In genomic region chr1:203926025-203926540, GRCh38 we compare ENCODE assay signal across 1 cellular context.
TF ChIP-seq lines count a peak whose summit lies in the region.

No MANE protein-coding gene starts in this region.

TF ChIP-seq in K562, 482 proteins besides CTCF, POLR2A, EP300 and RAD21 (continued from another document and continues in another):
- TF ChIP-seq BRF1 (IDR thresholded peaks at IDR 0.05; ENCODE audit: borderline replicate concordance, extremely low read depth, insufficient read length) (no peak), SMARCE1 (IDR thresholded peaks at IDR 0.05) (peak; percentile 87; the same call in 1 of the 2 replicates), HMG20A (CRISPR knock-in tag; conservative IDR thresholded peaks at IDR 0.05) (no peak), PTTG1 (tag; IDR thresholded peaks at IDR 0.05; ENCODE audit: low read depth) (no peak), MEF2A (IDR thresholded peaks at IDR 0.05; ENCODE audit: control insufficient read depth, low read depth, low read length) (no peak), CHD1 (IDR thresholded peaks at IDR 0.05; ENCODE audit: low read length) (no peak), MAFG (tag; conservative IDR thresholded peaks at IDR 0.05) (peak; percentile 27; the same call in 1 of the 2 replicates), TEAD2 (tag; IDR thresholded peaks at IDR 0.05) (no peak), ZC3H8 (IDR thresholded peaks at IDR 0.05) (no peak), HES1 (IDR thresholded peaks at IDR 0.05; ENCODE audit: low read depth) (0 out of 2 replicates have a peak, but pooled peaks have one; percentile 9), ZNF695 (CRISPR knock-in tag; IDR thresholded peaks at IDR 0.05) (no peak), PHTF2 (CRISPR knock-in tag; IDR thresholded peaks at IDR 0.05) (no peak), CCAR2 (IDR thresholded peaks at IDR 0.05; ENCODE audit: low read depth, low read length) (no peak), CREB3L1 (IDR thresholded peaks at IDR 0.05; ENCODE audit: borderline replicate concordance, low read depth) (no peak), RBM34 (IDR thresholded peaks at IDR 0.05; ENCODE audit: borderline replicate concordance, insufficient read depth, low read length) (no peak), POLR2G (IDR thresholded peaks at IDR 0.05; ENCODE audit: low read depth, low read length) (no peak), MAX (CRISPR knock-in tag; IDR thresholded peaks at IDR 0.05) (no peak), PURB (CRISPR knock-in tag; IDR thresholded peaks at IDR 0.05; ENCODE audit: low read depth) (no peak), PPARD (CRISPR knock-in tag; IDR thresholded peaks at IDR 0.05) (no peak), SIX5 (IDR thresholded peaks at IDR 0.05; ENCODE audit: borderline replicate concordance in 1 of 2, insufficient read depth in 1 of 2, low read depth in 1 of 2, low read length in 2 of 2) (no peak), FOXK2 (conservative IDR thresholded peaks at IDR 0.05 in 1 of 2, IDR thresholded peaks at IDR 0.05 in 1 of 2; ENCODE audit: low read depth in 2 of 2) (no peak), CC2D1A (IDR thresholded peaks at IDR 0.05) (no peak), ARID2 (IDR thresholded peaks at IDR 0.05) (no peak), NUFIP1 (IDR thresholded peaks at IDR 0.05; ENCODE audit: partially characterized antibody) (no peak), ZNF780A (CRISPR knock-in tag; IDR thresholded peaks at IDR 0.05) (no peak), SREBF2 (CRISPR knock-in tag; IDR thresholded peaks at IDR 0.05) (no peak), BHLHE40 (IDR thresholded peaks at IDR 0.05; ENCODE audit: low read length) (no peak), GATA2 (CRISPR knock-in tag; IDR thresholded peaks at IDR 0.05) (no peak), ZFP1 (CRISPR knock-in tag; IDR thresholded peaks at IDR 0.05) (no peak), DACH1 (IDR thresholded peaks at IDR 0.05; ENCODE audit: partially characterized antibody) (no peak), MYBL2 (IDR thresholded peaks at IDR 0.05; ENCODE audit: low read depth) (no peak), MYBL2 (CRISPR knock-in tag; IDR thresholded peaks at IDR 0.05; ENCODE audit: borderline replicate concordance) (no peak), HIVEP1 (CRISPR knock-in tag; IDR thresholded peaks at IDR 0.05) (no peak)
- TF ChIP-seq, protein P1, sequence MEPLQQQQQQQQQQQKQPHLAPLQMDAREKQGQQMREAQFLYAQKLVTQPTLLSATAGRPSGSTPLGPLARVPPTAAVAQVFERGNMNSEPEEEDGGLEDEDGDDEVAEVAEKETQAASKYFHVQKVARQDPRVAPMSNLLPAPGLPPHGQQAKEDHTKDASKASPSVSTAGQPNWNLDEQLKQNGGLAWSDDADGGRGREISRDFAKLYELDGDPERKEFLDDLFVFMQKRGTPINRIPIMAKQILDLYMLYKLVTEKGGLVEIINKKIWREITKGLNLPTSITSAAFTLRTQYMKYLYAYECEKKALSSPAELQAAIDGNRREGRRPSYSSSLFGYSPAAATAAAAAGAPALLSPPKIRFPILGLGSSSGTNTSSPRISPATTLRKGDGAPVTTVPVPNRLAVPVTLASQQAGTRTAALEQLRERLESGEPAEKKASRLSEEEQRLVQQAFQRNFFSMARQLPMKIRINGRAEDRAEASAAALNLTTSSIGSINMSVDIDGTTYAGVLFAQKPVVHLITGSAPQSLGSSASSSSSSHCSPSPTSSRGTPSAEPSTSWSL (CRISPR knock-in tag; IDR thresholded peaks at IDR 0.05; ENCODE audit: borderline replicate concordance): no peak
- TF ChIP-seq, protein P2, sequence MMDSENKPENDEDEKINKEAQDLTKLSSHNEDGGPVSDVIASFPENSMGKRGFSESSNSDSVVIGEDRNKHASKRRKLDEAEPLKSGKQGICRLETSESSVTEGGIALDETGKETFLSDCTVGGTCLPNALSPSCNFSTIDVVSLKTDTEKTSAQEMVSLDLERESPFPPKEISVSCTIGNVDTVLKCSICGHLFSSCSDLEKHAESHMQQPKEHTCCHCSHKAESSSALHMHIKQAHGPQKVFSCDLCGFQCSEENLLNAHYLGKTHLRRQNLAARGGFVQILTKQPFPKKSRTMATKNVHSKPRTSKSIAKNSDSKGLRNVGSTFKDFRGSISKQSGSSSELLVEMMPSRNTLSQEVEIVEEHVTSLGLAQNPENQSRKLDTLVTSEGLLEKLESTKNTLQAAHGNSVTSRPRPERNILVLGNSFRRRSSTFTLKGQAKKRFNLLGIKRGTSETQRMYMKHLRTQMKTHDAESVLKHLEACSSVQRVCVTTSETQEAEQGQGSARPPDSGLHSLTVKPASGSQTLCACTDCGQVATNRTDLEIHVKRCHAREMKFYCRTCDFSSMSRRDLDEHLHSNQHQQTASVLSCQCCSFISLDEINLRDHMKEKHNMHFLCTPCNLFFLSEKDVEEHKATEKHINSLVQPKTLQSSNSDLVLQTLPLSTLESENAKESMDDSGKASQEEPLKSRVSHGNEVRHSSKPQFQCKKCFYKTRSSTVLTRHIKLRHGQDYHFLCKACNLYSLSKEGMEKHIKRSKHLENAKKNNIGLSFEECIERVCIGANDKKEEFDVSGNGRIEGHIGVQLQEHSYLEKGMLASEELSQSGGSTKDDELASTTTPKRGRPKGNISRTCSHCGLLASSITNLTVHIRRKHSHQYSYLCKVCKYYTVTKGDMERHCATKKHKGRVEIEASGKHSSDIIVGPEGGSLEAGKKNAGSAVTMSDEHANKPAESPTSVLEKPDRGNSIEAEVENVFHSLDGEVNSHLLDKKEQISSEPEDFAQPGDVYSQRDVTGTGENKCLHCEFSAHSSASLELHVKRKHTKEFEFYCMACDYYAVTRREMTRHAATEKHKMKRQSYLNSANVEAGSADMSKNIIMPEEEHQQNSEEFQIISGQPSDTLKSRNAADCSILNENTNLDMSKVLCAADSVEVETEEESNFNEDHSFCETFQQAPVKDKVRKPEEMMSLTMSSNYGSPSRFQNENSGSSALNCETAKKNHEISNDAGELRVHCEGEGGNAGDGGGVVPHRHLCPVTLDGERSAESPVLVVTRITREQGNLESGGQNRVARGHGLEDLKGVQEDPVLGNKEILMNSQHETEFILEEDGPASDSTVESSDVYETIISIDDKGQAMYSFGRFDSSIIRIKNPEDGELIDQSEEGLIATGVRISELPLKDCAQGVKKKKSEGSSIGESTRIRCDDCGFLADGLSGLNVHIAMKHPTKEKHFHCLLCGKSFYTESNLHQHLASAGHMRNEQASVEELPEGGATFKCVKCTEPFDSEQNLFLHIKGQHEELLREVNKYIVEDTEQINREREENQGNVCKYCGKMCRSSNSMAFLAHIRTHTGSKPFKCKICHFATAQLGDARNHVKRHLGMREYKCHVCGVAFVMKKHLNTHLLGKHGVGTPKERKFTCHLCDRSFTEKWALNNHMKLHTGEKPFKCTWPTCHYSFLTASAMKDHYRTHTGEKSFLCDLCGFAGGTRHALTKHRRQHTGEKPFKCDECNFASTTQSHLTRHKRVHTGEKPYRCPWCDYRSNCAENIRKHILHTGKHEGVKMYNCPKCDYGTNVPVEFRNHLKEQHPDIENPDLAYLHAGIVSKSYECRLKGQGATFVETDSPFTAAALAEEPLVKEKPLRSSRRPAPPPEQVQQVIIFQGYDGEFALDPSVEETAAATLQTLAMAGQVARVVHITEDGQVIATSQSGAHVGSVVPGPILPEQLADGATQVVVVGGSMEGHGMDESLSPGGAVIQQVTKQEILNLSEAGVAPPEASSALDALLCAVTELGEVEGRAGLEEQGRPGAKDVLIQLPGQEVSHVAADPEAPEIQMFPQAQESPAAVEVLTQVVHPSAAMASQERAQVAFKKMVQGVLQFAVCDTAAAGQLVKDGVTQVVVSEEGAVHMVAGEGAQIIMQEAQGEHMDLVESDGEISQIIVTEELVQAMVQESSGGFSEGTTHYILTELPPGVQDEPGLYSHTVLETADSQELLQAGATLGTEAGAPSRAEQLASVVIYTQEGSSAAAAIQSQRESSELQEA (IDR thresholded peaks at IDR 0.05; ENCODE audit: low read depth): no peak
- TF ChIP-seq, protein P3, sequence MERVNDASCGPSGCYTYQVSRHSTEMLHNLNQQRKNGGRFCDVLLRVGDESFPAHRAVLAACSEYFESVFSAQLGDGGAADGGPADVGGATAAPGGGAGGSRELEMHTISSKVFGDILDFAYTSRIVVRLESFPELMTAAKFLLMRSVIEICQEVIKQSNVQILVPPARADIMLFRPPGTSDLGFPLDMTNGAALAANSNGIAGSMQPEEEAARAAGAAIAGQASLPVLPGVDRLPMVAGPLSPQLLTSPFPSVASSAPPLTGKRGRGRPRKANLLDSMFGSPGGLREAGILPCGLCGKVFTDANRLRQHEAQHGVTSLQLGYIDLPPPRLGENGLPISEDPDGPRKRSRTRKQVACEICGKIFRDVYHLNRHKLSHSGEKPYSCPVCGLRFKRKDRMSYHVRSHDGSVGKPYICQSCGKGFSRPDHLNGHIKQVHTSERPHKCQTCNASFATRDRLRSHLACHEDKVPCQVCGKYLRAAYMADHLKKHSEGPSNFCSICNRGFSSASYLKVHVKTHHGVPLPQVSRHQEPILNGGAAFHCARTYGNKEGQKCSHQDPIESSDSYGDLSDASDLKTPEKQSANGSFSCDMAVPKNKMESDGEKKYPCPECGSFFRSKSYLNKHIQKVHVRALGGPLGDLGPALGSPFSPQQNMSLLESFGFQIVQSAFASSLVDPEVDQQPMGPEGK (CRISPR knock-in tag; IDR thresholded peaks at IDR 0.05; ENCODE audit: borderline replicate concordance): no peak
- TF ChIP-seq, protein P4, sequence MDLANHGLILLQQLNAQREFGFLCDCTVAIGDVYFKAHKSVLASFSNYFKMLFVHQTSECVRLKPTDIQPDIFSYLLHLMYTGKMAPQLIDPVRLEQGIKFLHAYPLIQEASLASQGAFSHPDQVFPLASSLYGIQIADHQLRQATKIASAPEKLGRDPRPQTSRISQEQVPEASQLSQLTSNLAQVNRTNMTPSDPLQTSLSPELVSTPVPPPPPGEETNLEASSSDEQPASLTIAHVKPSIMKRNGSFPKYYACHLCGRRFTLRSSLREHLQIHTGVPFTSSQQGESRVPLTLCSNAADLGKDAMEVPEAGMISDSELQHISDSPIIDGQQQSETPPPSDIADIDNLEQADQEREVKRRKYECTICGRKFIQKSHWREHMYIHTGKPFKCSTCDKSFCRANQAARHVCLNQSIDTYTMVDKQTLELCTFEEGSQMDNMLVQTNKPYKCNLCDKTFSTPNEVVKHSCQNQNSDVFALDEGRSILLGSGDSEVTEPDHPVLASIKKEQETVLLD (IDR thresholded peaks at IDR 0.05): no peak
- TF ChIP-seq, protein P5, sequence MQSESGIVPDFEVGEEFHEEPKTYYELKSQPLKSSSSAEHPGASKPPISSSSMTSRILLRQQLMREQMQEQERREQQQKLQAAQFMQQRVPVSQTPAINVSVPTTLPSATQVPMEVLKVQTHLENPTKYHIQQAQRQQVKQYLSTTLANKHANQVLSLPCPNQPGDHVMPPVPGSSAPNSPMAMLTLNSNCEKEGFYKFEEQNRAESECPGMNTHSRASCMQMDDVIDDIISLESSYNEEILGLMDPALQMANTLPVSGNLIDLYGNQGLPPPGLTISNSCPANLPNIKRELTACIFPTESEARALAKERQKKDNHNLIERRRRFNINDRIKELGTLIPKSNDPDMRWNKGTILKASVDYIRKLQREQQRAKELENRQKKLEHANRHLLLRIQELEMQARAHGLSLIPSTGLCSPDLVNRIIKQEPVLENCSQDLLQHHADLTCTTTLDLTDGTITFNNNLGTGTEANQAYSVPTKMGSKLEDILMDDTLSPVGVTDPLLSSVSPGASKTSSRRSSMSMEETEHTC (IDR thresholded peaks at IDR 0.05): no peak
- TF ChIP-seq, protein P6, sequence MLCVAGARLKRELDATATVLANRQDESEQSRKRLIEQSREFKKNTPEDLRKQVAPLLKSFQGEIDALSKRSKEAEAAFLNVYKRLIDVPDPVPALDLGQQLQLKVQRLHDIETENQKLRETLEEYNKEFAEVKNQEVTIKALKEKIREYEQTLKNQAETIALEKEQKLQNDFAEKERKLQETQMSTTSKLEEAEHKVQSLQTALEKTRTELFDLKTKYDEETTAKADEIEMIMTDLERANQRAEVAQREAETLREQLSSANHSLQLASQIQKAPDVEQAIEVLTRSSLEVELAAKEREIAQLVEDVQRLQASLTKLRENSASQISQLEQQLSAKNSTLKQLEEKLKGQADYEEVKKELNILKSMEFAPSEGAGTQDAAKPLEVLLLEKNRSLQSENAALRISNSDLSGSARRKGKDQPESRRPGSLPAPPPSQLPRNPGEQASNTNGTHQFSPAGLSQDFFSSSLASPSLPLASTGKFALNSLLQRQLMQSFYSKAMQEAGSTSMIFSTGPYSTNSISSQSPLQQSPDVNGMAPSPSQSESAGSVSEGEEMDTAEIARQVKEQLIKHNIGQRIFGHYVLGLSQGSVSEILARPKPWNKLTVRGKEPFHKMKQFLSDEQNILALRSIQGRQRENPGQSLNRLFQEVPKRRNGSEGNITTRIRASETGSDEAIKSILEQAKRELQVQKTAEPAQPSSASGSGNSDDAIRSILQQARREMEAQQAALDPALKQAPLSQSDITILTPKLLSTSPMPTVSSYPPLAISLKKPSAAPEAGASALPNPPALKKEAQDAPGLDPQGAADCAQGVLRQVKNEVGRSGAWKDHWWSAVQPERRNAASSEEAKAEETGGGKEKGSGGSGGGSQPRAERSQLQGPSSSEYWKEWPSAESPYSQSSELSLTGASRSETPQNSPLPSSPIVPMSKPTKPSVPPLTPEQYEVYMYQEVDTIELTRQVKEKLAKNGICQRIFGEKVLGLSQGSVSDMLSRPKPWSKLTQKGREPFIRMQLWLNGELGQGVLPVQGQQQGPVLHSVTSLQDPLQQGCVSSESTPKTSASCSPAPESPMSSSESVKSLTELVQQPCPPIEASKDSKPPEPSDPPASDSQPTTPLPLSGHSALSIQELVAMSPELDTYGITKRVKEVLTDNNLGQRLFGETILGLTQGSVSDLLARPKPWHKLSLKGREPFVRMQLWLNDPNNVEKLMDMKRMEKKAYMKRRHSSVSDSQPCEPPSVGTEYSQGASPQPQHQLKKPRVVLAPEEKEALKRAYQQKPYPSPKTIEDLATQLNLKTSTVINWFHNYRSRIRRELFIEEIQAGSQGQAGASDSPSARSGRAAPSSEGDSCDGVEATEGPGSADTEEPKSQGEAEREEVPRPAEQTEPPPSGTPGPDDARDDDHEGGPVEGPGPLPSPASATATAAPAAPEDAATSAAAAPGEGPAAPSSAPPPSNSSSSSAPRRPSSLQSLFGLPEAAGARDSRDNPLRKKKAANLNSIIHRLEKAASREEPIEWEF (CRISPR knock-in tag; IDR thresholded peaks at IDR 0.05): no peak
